In the genomic region with DNA sequence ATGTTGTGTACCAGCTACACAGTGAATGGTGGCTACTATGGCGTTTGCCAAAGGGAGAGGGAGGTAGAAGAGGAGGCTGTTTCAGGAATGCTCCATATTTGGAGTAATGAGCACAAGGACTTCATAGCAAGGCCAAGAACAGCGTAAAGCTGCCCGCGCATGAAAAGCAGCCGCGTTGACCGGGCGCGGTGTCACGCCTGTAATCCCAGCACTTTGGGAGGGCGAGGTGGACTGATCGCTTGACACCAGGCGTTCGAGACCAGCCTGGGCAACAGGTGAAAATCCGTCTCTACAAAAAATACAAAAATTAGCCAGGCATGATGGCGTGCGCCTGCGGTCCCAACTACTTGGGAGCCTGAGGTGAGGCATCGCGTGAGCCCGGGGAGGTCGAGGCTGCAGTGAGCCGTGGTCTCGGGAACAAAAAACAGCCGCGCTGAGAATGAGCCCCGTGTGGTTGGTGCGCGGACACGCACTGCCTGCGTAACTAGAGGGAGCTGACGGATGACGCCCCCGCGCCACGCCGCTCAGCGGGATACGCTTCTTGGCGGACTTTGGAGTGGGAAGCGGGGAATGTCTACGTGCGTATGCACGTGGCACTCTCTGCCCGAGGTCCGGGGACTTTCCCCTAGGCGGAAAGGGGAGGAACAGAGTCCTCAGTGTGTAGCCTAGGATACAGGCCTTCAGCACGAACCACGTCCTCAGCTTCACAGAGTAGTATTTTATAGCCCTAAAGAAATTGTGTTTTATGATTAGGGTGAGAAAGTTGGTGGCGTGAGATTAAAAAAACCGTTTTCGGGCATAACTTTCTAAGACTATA, we compare ENCODE assay signal across 8 cellular contexts. TPM values are rescaled to one million over a fixed set of nuclear protein-coding genes. Genes with fewer than 3 reads are reported as not detected.
DNase-seq lines count a peak whose midpoint lies in the region; ATAC-seq and TF ChIP-seq lines count a peak whose summit lies in the region.

A gene (minus strand): TSS at position 693 of the 817 bp plus-strand sequence.

- peak within 1 kb of the TSS; percentile 96 for H3K4me3 Mint-ChIP-seq in CD4-positive, alpha-beta T cell

- TF ChIP-seq CTCF in CD4-positive, alpha-beta T cell (IDR thresholded peaks at IDR 0.05), result no peak
- TF ChIP-seq CTCF in lung (IDR thresholded peaks at IDR 0.05; ENCODE audit: control extremely low read depth, extremely low read depth), result no peak

- CTCF ChIA-PET in CD4-positive, alpha-beta T cell (lab: Charles Lee), result interaction anchor here (0.7 to 6.2 kb wide), 22 partner anchors 10 to 758 kb away, joined by 3 to 94 read pairs (median 4); a partner anchor contains a TSS

- no peaks in the 10 kb centered on the region for H3K27me3 ChIP-seq in CD4-positive, alpha-beta T cell (ENCODE audit: control insufficient read depth, insufficient read depth, low read length)
- no peaks in the 10 kb centered on the region for H3K27me3 ChIP-seq in lung (ENCODE audit: control insufficient read depth, insufficient read depth)

- POLR2A ChIA-PET in CD4-positive, alpha-beta T cell (lab: Charles Lee), result interaction anchor here (0.6 to 5.1 kb wide), 24 partner anchors 10 to 586 kb away, joined by 3 to 175 read pairs (median 4); a partner anchor contains a TSS

- peaks cover 8% of the 10 kb centered on the region for H3K27me3 Mint-ChIP-seq in CD4-positive, alpha-beta T cell

- ATAC-seq in CD4-positive, alpha-beta T cell (ENCODE audit: poor library complexity), result peak; percentile 75
- ATAC-seq in GM19467 (IDR thresholded peaks at IDR 0.05; ENCODE audit: unreplicated experiment) (peak; percentile 81), lung (ENCODE audit: insufficient read depth, low FRiP score) (peak; percentile 93)

- intact Hi-C loops in CD4-positive, alpha-beta T cell (cut with DNase I, micrococcal nuclease), result loop anchor here (1.0 to 5.0 kb wide), 8 partner anchors 10 to 225 kb away; a partner anchor contains a TSS

- peak within 1 kb of the TSS; percentile 100 for H3K27ac Mint-ChIP-seq in CD4-positive, alpha-beta T cell

- peaks cover 0 to 3% of the 10 kb centered on the region in 2 donors for H3K4me1 ChIP-seq in lung (ENCODE audit: control insufficient read depth in 2 of 2, insufficient read depth in 2 of 2, low read length in 2 of 2)

- peaks cover 51% of the 10 kb centered on the region for H3K36me3 Mint-ChIP-seq in CD4-positive, alpha-beta T cell (ENCODE audit: low read depth)

- H3K4me1 Mint-ChIP-seq in CD4-positive, alpha-beta T cell (ENCODE audit: low read depth), result peaks cover 68% of the 10 kb centered on the region

- peak; percentile 63 to 82 (median 74) for DNase-seq in CD4-positive, alpha-beta T cell
- DNase-seq in HS-27A (ENCODE audit: low read depth), result peak; percentile 96
- DNase-seq in NK-92 (lab: John Stamatoyannopoulos, UW; ENCODE audit: unreplicated experiment), result peak; percentile 48
- peak; percentile 94 for DNase-seq in activated CD8-positive, alpha-beta memory T cell treated with anti-CD3 and anti-CD28 coated beads for 24 hours
- DNase-seq in effector CD8-positive, alpha-beta T cell (lab: John Stamatoyannopoulos, UW), result peak; percentile 87
- DNase-seq in lung (ENCODE audit: low spot score), result peak; percentile 98
- DNase-seq in stimulated activated CD4-positive, alpha-beta T cell treated with anti-CD3 and anti-CD28 coated beads, TNF-alpha, amount 100 ng/mL, for 4 hours (ENCODE audit: low read depth in 3 of 3), result peak; percentile 89 to 91 (median 90)

- 1 to 2% methylated on average over 52 of the region's 52 CpGs for WGBS in lung, 2 donors

- H3K4me3 ChIP-seq in lung, result peak within 1 kb of the TSS; percentile 93

- peaks cover 3% of the 10 kb centered on the region for H3K9me3 Mint-ChIP-seq in CD4-positive, alpha-beta T cell

- peak within 1 kb of the TSS; percentile 99 for H3K27ac ChIP-seq in CD4-positive, alpha-beta T cell (ENCODE audit: low read depth, low read length)
- peak within 1 kb of the TSS; percentile 94 to 99 for H3K27ac ChIP-seq in lung (ENCODE audit: low read depth in 1 of 2, low read length in 1 of 2)

- peaks cover 0 to 13% of the 10 kb centered on the region in 2 donors for H3K36me3 ChIP-seq in lung (ENCODE audit: control insufficient read depth in 2 of 2, insufficient read depth in 2 of 2, low read length in 2 of 2)

- no peaks in the 10 kb centered on the region for H3K9me3 ChIP-seq in CD4-positive, alpha-beta T cell (ENCODE audit: control insufficient read depth, low read length)
- H3K9me3 ChIP-seq in lung (ENCODE audit: control insufficient read depth in 2 of 2, insufficient read depth in 1 of 2, low read length in 1 of 2), result no peaks in the 10 kb centered on the region

RNA-seq across cellular contexts. Expression of the gene that starts here (rescaled TPM):
- over 10,000 TPM; 14,857 to 24,615 TPM for total RNA-seq in CD4-positive, alpha-beta T cell
- total RNA-seq in lung, result over 10,000 TPM; 30,229 to 39,735 TPM
- polyA plus RNA-seq in lung, result 100 to 1,000 TPM in 1 of 2 donors, 10 to 100 TPM in 1; 44.8 to 325 TPM

Comparison
In these comparisons a context has a peak if more than half of its experiments do, and no peak if none do; other contexts are left out.
1. Peak in every context shown above with its lines: DNase-seq, ATAC-seq, H3K4me3 ChIP-seq and H3K27ac ChIP-seq.
2. DNase-seq: peak in every context shown above with its lines; median percentile 98 in lung; 96 in HS-27A; 94 in activated CD8-positive, alpha-beta memory T cell treated with anti-CD3 and anti-CD28 coated beads for 24 hours; 90 in stimulated activated CD4-positive, alpha-beta T cell treated with anti-CD3 and anti-CD28 coated beads, TNF-alpha, amount 100 ng/mL, for 4 hours; 87 in effector CD8-positive, alpha-beta T cell; 74 in CD4-positive, alpha-beta T cell; 48 in NK-92.